In genomic region chr15:40906947-40907802, GRCh38 we compare ENCODE assay signal across 1 cellular context.
TF ChIP-seq lines count a peak whose summit lies in the region.

No MANE protein-coding gene starts in this region.

TF ChIP-seq in GM12878, 131 proteins besides CTCF, POLR2A, EP300 and RAD21 (continues in another document):
- TF ChIP-seq ZNF217 (IDR thresholded peaks at IDR 0.05) (no peak), SIX5 (IDR thresholded peaks at IDR 0.05; ENCODE audit: low read depth, low read length, severe bottlenecking) (no peak), SMAD5 (IDR thresholded peaks at IDR 0.05; ENCODE audit: low read depth) (no peak), ASH2L (IDR thresholded peaks at IDR 0.05; ENCODE audit: borderline replicate concordance, low read depth) (no peak), EZH2 (IDR thresholded peaks at IDR 0.05; ENCODE audit: borderline replicate concordance, control insufficient read depth, low read depth, low read length) (no peak), BCL11A (IDR thresholded peaks at IDR 0.05; ENCODE audit: low read depth, low read length) (no peak), ZBED1 (IDR thresholded peaks at IDR 0.05; ENCODE audit: borderline replicate concordance) (no peak), TBL1XR1 (IDR thresholded peaks at IDR 0.05; ENCODE audit: low read depth, low read length) (no peak), ZBTB40 (IDR thresholded peaks at IDR 0.05; ENCODE audit: borderline replicate concordance) (peak; percentile 28; the same call in 1 of the 2 replicates), HCFC1 (IDR thresholded peaks at IDR 0.05; ENCODE audit: low read length) (no peak), SMC3 (IDR thresholded peaks at IDR 0.05; ENCODE audit: borderline replicate concordance, low read length) (no peak), EGR1 (IDR thresholded peaks at IDR 0.05; ENCODE audit: borderline replicate concordance in 1 of 2, low read depth in 2 of 2, low read length in 2 of 2) (peak in 1 of 2 experiments; percentile 83; a peak in 2 of 3 replicates), SREBF2 (IDR thresholded peaks at IDR 0.05; ENCODE audit: low read length) (no peak), ATF2 (IDR thresholded peaks at IDR 0.05; ENCODE audit: low read length) (no peak), PML (IDR thresholded peaks at IDR 0.05; ENCODE audit: low read length) (no peak), NR2C2 (IDR thresholded peaks at IDR 0.05; ENCODE audit: borderline replicate concordance, control insufficient read depth, insufficient read length, low read depth) (no peak), IKZF2 (IDR thresholded peaks at IDR 0.05) (peak in 1 of 2 experiments; percentile 10; a peak in 1 of 4 replicates), SIN3A (IDR thresholded peaks at IDR 0.05; ENCODE audit: low read depth, low read length) (no peak), MTA2 (IDR thresholded peaks at IDR 0.05; ENCODE audit: low read depth) (no peak), PRDM15 (CRISPR knock-in tag; IDR thresholded peaks at IDR 0.05) (no peak), ZNF207 (IDR thresholded peaks at IDR 0.05; ENCODE audit: borderline replicate concordance) (no peak), KDM1A (IDR thresholded peaks at IDR 0.05; ENCODE audit: borderline replicate concordance) (no peak), USF1 (IDR thresholded peaks at IDR 0.05; ENCODE audit: borderline replicate concordance, extremely low read length, insufficient read depth, low read depth, low read length) (no peak), TARDBP (IDR thresholded peaks at IDR 0.05; ENCODE audit: borderline replicate concordance) (no peak), RUNX3 (IDR thresholded peaks at IDR 0.05; ENCODE audit: low read length) (no peak), MXI1 (IDR thresholded peaks at IDR 0.05; ENCODE audit: low read depth, low read length) (no peak), NKRF (conservative IDR thresholded peaks at IDR 0.05) (no peak), FOXK2 (IDR thresholded peaks at IDR 0.05) (no peak), STAT3 (IDR thresholded peaks at IDR 0.05; ENCODE audit: low read depth, low read length) (no peak), KLF5 (IDR thresholded peaks at IDR 0.05; ENCODE audit: partially characterized antibody) (no peak), ESRRA (IDR thresholded peaks at IDR 0.05; ENCODE audit: low read length) (no peak), SKIL (IDR thresholded peaks at IDR 0.05; ENCODE audit: low read depth, poor library complexity, severe bottlenecking) (no peak), TAF1 (IDR thresholded peaks at IDR 0.05; ENCODE audit: borderline replicate concordance, low read depth, low read length) (no peak), ELK1 (IDR thresholded peaks at IDR 0.05; ENCODE audit: low read depth, low read length) (no peak), SPI1 (IDR thresholded peaks at IDR 0.05; ENCODE audit: borderline replicate concordance, insufficient read depth, low read depth, low read length) (peak; percentile 44; the same call in 1 of the 2 replicates), YY1 (IDR thresholded peaks at IDR 0.05; ENCODE audit: low read depth, low read length) (no peak), HDAC2 (IDR thresholded peaks at IDR 0.05) (no peak), CBX3 (IDR thresholded peaks at IDR 0.05; ENCODE audit: borderline replicate concordance, low read depth) (no peak), BMI1 (IDR thresholded peaks at IDR 0.05; ENCODE audit: borderline replicate concordance) (no peak), ZSCAN29 (IDR thresholded peaks at IDR 0.05) (no peak), MAX (IDR thresholded peaks at IDR 0.05; ENCODE audit: low read depth, low read length) (no peak), PAX5 (IDR thresholded peaks at IDR 0.05; ENCODE audit: borderline replicate concordance, low read depth, low read length) (no peak), SMARCA5 (IDR thresholded peaks at IDR 0.05) (no peak), YBX1 (IDR thresholded peaks at IDR 0.05) (no peak), KAT2A (conservative IDR thresholded peaks at IDR 0.05; ENCODE audit: control insufficient read depth, low read depth, low read length) (no peak), ETV6 (conservative IDR thresholded peaks at IDR 0.05 in 1 of 2, IDR thresholded peaks at IDR 0.05 in 1 of 2; ENCODE audit: borderline replicate concordance in 1 of 2, low read depth in 1 of 2) (peak in 1 of 2 experiments; percentile 94; a peak in 2 of 4 replicates), CHD1 (IDR thresholded peaks at IDR 0.05; ENCODE audit: low read depth, low read length) (no peak), POU2F2 (IDR thresholded peaks at IDR 0.05; ENCODE audit: borderline replicate concordance, low read depth, low read length) (0 out of 3 replicates have a peak, but pooled peaks have one; percentile 29), RELA (IDR thresholded peaks at IDR 0.05; ENCODE audit: borderline replicate concordance, partially characterized antibody) (no peak), ATF3 (IDR thresholded peaks at IDR 0.05; ENCODE audit: borderline replicate concordance, extremely low read depth, low read depth, low read length) (no peak)
